11 cellular contexts compared by ENCODE assay signal in the genomic region with DNA sequence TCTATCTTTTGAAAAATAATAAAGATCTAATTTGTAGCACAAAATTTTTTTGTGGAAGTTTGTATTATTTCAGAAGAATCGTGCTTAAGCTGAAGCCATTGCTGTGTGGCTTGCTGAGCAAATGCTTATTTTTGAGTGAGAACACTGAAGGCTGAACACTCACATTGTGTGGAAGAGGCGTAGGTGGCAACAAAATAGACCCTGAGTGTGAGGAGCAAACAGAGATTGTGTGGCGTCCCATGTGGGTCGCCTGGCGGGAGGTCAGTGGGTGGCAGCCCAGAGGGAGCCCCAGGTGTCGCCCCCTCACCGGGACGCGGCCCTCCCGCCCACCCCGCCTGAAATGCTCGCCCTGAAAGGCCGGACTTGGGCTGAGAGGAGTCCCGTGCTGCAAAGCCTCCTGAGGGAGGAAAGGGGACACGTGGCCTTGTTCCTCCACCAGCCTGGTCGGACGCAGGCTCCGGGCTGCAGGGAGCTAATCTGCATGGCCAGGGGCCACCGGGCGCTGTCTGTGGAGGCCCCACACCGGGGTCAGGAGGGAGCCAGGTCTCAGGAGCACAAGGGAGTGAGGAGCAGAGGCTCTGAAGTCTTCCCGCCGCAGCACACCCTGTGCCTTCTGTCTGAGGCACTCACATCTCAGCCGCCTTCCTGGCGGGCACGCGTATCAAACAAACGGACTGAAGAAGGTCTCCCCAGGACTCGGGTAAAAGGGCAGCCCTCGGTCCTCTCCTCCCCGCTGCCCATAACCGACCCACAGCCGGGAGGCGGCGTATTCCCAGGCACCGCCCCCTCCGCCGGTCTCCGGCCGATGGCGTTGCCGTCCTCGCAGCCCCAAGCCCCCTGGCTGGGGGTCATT. TPM values are rescaled to one million over a fixed set of nuclear protein-coding genes. Genes with fewer than 3 reads are reported as not detected.
DNase-seq lines count a peak whose midpoint lies in the region; ATAC-seq, FAIRE-seq and TF ChIP-seq lines count a peak whose summit lies in the region.
"Had no signal": no experiment of that assay in that cellular context is flagged by ENCODE, and none has a peak within 500 bp of the region (broad histone marks: within the 10 kb centered on the region; RNA-seq: fewer than 3 reads in every experiment).

No MANE protein-coding gene starts in this region.

- 30 to 79% (median 54%) methylated on average over 27 to 43 of the region's 43 CpGs for WGBS in spleen, 5 donors

- TF ChIP-seq CTCF in bronchial epithelial cell (IDR thresholded peaks at IDR 0.05; ENCODE audit: insufficient read depth, low read length, severe bottlenecking) (no peak), keratinocyte (optimal IDR thresholded peaks at IDR 0.05 in 1 of 3, IDR thresholded peaks at IDR 0.05 in 1 of 3, conservative IDR thresholded peaks at IDR 0.05 in 1 of 3; ENCODE audit: extremely low read depth in 1 of 3, insufficient read depth in 2 of 3, low read length in 3 of 3) (no peak), spleen (IDR thresholded peaks at IDR 0.05 in 8 of 11, conservative IDR thresholded peaks at IDR 0.05 in 3 of 11) (no peak)

- H3K27me3 ChIP-seq in bronchial epithelial cell (ENCODE audit: control insufficient read depth, insufficient read depth, low read length) (no peaks in the 10 kb centered on the region), keratinocyte (ENCODE audit: control insufficient read depth, extremely low read depth, insufficient read depth, low read length) (no peaks in the 10 kb centered on the region), spleen (replicated peaks in 1 of 7) (no peaks in the 10 kb centered on the region)
- H3K27me3 ChIP-seq: adrenal gland had no signal

- dilution Hi-C loops in keratinocyte (cut with MboI; ENCODE audit: extremely low pct_ligation_motif_present, low sequenced_read_pairs): no loop called here

- H3K36me3 ChIP-seq in bronchial epithelial cell (ENCODE audit: control insufficient read depth, insufficient read depth, low read length) (no peaks in the 10 kb centered on the region), keratinocyte (ENCODE audit: control insufficient read depth in 2 of 2, extremely low read depth in 1 of 2, insufficient read depth in 2 of 2, low read length in 2 of 2) (no peaks in the 10 kb centered on the region), spleen (no peaks in the 10 kb centered on the region)
- H3K36me3 ChIP-seq: adrenal gland had no signal

- no peaks in the 10 kb centered on the region for H3K79me2 ChIP-seq in keratinocyte (ENCODE audit: control insufficient read depth, insufficient read depth, low read length)

- H3K4me2 ChIP-seq in keratinocyte (ENCODE audit: control insufficient read depth, extremely low read depth, insufficient read depth, low read depth, low read length): peak overlapping the region; percentile 59

- H3K9me1 ChIP-seq in keratinocyte (ENCODE audit: control insufficient read depth, extremely low read depth, insufficient read depth, low read length): no peaks in the 10 kb centered on the region

- H3K4me3 ChIP-seq in bronchial epithelial cell (ENCODE audit: low read depth, low read length) (peak overlapping the region; percentile 19), keratinocyte (ENCODE audit: control insufficient read depth in 2 of 3, extremely low read depth in 1 of 3, insufficient read depth in 2 of 3, low read depth in 1 of 3, low read length in 3 of 3) (peak overlapping the region in 1 of 3 experiments; percentile 24), spleen (peak overlapping the region in 7 of 8 donors; percentile 15 to 68 (median 39))

- H2AFZ ChIP-seq in keratinocyte (ENCODE audit: control insufficient read depth, low read length): peak overlapping the region; percentile 52

- H4K20me1 ChIP-seq in keratinocyte (ENCODE audit: control insufficient read depth, extremely low read depth, insufficient read depth, low read length): no peaks in the 10 kb centered on the region

- no peak for FAIRE-seq in bronchial epithelial cell (lab: Jason Lieb, UNC)
- no peak for FAIRE-seq in keratinocyte (lab: Jason Lieb, UNC)

- H3K9ac ChIP-seq in keratinocyte (ENCODE audit: control insufficient read depth, extremely low read depth, insufficient read depth, low read length): no peak overlapping the region

- no peak for TF ChIP-seq POLR2A in spleen (IDR thresholded peaks at IDR 0.05)

- no peak for ATAC-seq in GM19035 (IDR thresholded peaks at IDR 0.05; ENCODE audit: unreplicated experiment)

- DNase-seq in ELF-1 (ENCODE audit: low read depth, low spot score) (peak; percentile 37), bronchial epithelial cell (ENCODE audit: low read depth) (no peak), keratinocyte (ENCODE audit: low read depth, low spot score) (no peak), spleen (no peak), HuH-7 (ENCODE audit: low spot score) (no peak), NCI-H82 (lab: John Stamatoyannopoulos, UW) (no peak)
- DNase-seq in stimulated activated CD4-positive, alpha-beta T cell treated with anti-CD3 and anti-CD28 coated beads, Interleukin-4, amount 100 ng/mL, for 4 hours: no peak
- DNase-seq: activated B cell treated with CpG ODN at 0.5 μM for 24 hours; stimulated activated CD4-positive, alpha-beta T cell treated with anti-CD3 and anti-CD28 coated beads, Interleukin-12 subunit alpha, Interleukin-12 subunit beta, amount 100 ng/mL, for 4 hours had no signal

- no peak overlapping the region for H3K27ac ChIP-seq in keratinocyte (ENCODE audit: control insufficient read depth, insufficient read depth, low read length)
- H3K27ac ChIP-seq in spleen: peak overlapping the region in 1 of 8 donors; percentile 13

- H3K9me3 ChIP-seq in keratinocyte (ENCODE audit: control insufficient read depth, low read depth, low read length): no peaks in the 10 kb centered on the region
- H3K9me3 ChIP-seq in spleen: no peaks in the 10 kb centered on the region
- H3K9me3 ChIP-seq: adrenal gland had no signal

- intact Hi-C loops in spleen (cut with DNase I; ENCODE audit: low total_unique reads): no loop called here

- H3K4me1 ChIP-seq in keratinocyte (ENCODE audit: control insufficient read depth, extremely low read depth, insufficient read depth, low read length): peaks cover 3% of the 10 kb centered on the region
- peaks cover 0 to 20% (median 0%) of the 10 kb centered on the region in 6 donors for H3K4me1 ChIP-seq in spleen

RNA-seq across cellular contexts. Expression of a gene that starts 15.9 kb away (rescaled TPM):
- total RNA-seq in bronchial epithelial cell (not detected in 2 replicates), spleen (1 to 10 TPM; 1.1 to 4.1 (median 1.8) TPM)
- polyA plus RNA-seq in keratinocyte (not detected in 3 replicates), spleen (1 to 10 TPM in 2 of 3 donors, under 1 TPM in 1; 0.68 to 1.5 (median 1.1) TPM)
- not detected for polyA plus RNA-seq in keratinocyte (2011; ENCODE audit: low read depth)
- not detected in 2 replicates for polyA plus RNA-seq in keratinocyte (2011; cell fraction: cytosol; rRNA removed)
- not detected in 2 replicates for polyA plus RNA-seq in keratinocyte (2011; cell fraction: nucleus; rRNA removed)
- polyA plus RNA-seq in keratinocyte (2012; ENCODE audit: low replicate concordance): not detected in 2 replicates
- polyA minus RNA-seq in keratinocyte: not detected in 3 replicates
- not detected for polyA minus RNA-seq in keratinocyte (2011; cell fraction: cytosol; rRNA and poly(A)+ RNA removed)
- polyA minus RNA-seq in keratinocyte (2011; cell fraction: nucleus; rRNA and poly(A)+ RNA removed): not detected in 2 replicates
- total RNA-seq: activated B cell treated with CpG ODN at 0.5 μM for 24 hours had no signal

RNA-seq across cellular contexts. Expression of a gene that starts 41.3 kb away (rescaled TPM):
- total RNA-seq in bronchial epithelial cell (not detected in 2 replicates), spleen (1 to 10 TPM in 2 of 7 donors, under 1 TPM in 3, not detected in 2; 0.67 to 1.2 (median 0.98) TPM)
- polyA plus RNA-seq in keratinocyte (not detected in 3 replicates), spleen (not detected)
- polyA plus RNA-seq in keratinocyte (2011; ENCODE audit: low read depth): not detected
- polyA plus RNA-seq in keratinocyte (2011; cell fraction: cytosol; rRNA removed): not detected in 2 replicates
- polyA plus RNA-seq in keratinocyte (2011; cell fraction: nucleus; rRNA removed): not detected in 2 replicates
- not detected in 2 replicates for polyA plus RNA-seq in keratinocyte (2012; ENCODE audit: low replicate concordance)
- polyA minus RNA-seq in keratinocyte: not detected in 3 replicates
- polyA minus RNA-seq in keratinocyte (2011; cell fraction: cytosol; rRNA and poly(A)+ RNA removed): not detected
- not detected in 2 replicates for polyA minus RNA-seq in keratinocyte (2011; cell fraction: nucleus; rRNA and poly(A)+ RNA removed)
- total RNA-seq: activated B cell treated with CpG ODN at 0.5 μM for 24 hours had no signal
